In genomic region chr7:28409716-28410627, GRCh38 we compare ENCODE assay signal across 7 cellular contexts. TPM values are rescaled to one million over a fixed set of nuclear protein-coding genes. Genes with fewer than 3 reads are reported as not detected.
A peak's percentile ranks its signal among the peaks of the same experiment; 100 is the strongest.
DNase-seq lines count a peak whose midpoint lies in the region; ATAC-seq, FAIRE-seq and TF ChIP-seq lines count a peak whose summit lies in the region.

No MANE protein-coding gene starts in this region.

- H3K27me3 ChIP-seq in GM12878 (replicated peaks in 1 of 2; ENCODE audit: control insufficient read depth in 2 of 2, insufficient read depth in 2 of 2, low read length in 1 of 2) = peaks cover 0 to 14% of the 10 kb centered on the region in 2 experiments; a peak in 2 of 4 replicates
- H3K27me3 ChIP-seq in skeletal muscle satellite cell (ENCODE audit: control insufficient read depth, insufficient read depth, low read length) = no peaks in the 10 kb centered on the region

- TF ChIP-seq RAD21 in Ishikawa (IDR thresholded peaks at IDR 0.05; ENCODE audit: low read depth) (no peak), GM12878 (IDR thresholded peaks at IDR 0.05; ENCODE audit: insufficient read depth, low read depth, low read length) (no peak)

- no peak for DNase-seq in GM12864 (ENCODE audit: low read depth)
- DNase-seq in GM12878 (ENCODE audit: low read depth, low spot score) = no peak
- no peak for DNase-seq in NK-92 (lab: John Stamatoyannopoulos, UW; ENCODE audit: unreplicated experiment)

- peak overlapping the region; percentile 75 for H3K4me2 ChIP-seq in GM12878 (ENCODE audit: control insufficient read depth, insufficient read depth)
- H3K4me2 ChIP-seq in skeletal muscle satellite cell (ENCODE audit: low read length) = peak overlapping the region; percentile 94

- H3K27ac ChIP-seq in GM12878 (ENCODE audit: control insufficient read depth, insufficient read depth) = no peak overlapping the region

- H4K20me1 ChIP-seq in GM12878 (ENCODE audit: control insufficient read depth, insufficient read depth) = no peaks in the 10 kb centered on the region

- TF ChIP-seq POLR2A in GM12878 (IDR thresholded peaks at IDR 0.05; ENCODE audit: low read depth, low read length) = no peak

- no peaks in the 10 kb centered on the region for H3K79me2 ChIP-seq in GM12878 (ENCODE audit: control insufficient read depth, insufficient read depth, low read length)

- ATAC-seq in GM12878 (peak; percentile 25), HG02938 (IDR thresholded peaks at IDR 0.05; ENCODE audit: unreplicated experiment) (no peak)

- WGBS in GM12878 (ENCODE audit: insufficient coverage, insufficient replicate concordance, low lambda C conversion rate, missing lambda C conversion rate) = 7% methylated on average over 57 of the region's 92 CpGs

- intact Hi-C loops in GM12878 (cut with micrococcal nuclease; ENCODE audit: unreplicated experiment) = loop anchor here (2.0 kb wide), 1 partner anchor 217 kb away; no protein-coding TSS in a partner anchor

- H2AFZ ChIP-seq in GM12878 (ENCODE audit: control insufficient read depth, low read depth, low read length) = no peak overlapping the region

- in situ Hi-C loops in GM12878 (cut with MboI) = no loop called here

- TF ChIP-seq CTCF in GM12864 (IDR thresholded peaks at IDR 0.05; ENCODE audit: low read depth, low read length, missing control alignments) = no peak
- no peak for TF ChIP-seq CTCF in GM12878 (IDR thresholded peaks at IDR 0.05 in 2 of 3, conservative IDR thresholded peaks at IDR 0.05 in 1 of 3; ENCODE audit: control insufficient read depth in 2 of 3, extremely low read depth in 1 of 3, insufficient read depth in 1 of 3, low read depth in 3 of 3, low read length in 3 of 3)

- TSS peak; percentile 96 for BruUV-seq in GM12878 (replicated peaks; lab: Mats Ljungman, UMichigan)

- H3K4me1 ChIP-seq in GM12878 (ENCODE audit: control insufficient read depth, insufficient read depth, low read length) = 0 out of 2 replicates have a peak, but pooled peaks cover 2% of the 10 kb centered on the region
- peaks cover 41% of the 10 kb centered on the region for H3K4me1 ChIP-seq in skeletal muscle satellite cell (ENCODE audit: control insufficient read depth, insufficient read depth, low read length)

- RAD21 ChIA-PET in GM12878 (lab: Charles Lee; ENCODE audit: unreplicated experiment) = interaction anchor here (0.9 to 8.5 kb wide), 11 partner anchors 39 to 1939 kb away, joined by 3 to 156 read pairs (median 4); no protein-coding TSS in a partner anchor

- SMC1A ChIA-PET in GM12878 (lab: Charles Lee; ENCODE audit: uncharacterized antibody, unreplicated experiment) = interaction anchor here (0.9 to 6.7 kb wide), 17 partner anchors 16 to 217 kb away, joined by 3 to 120 read pairs (median 5); no protein-coding TSS in a partner anchor

- CTCF ChIA-PET in GM12878 (lab: Yijun Ruan, JAX) = interaction anchor here (1.0 to 4.7 kb wide), 6 partner anchors 27 to 217 kb away, joined by 3 to 48 read pairs (median 12); no protein-coding TSS in a partner anchor

- H3K9me3 ChIP-seq in GM12878 (replicated peaks; ENCODE audit: control insufficient read depth, insufficient read depth, low read length) (no peaks in the 10 kb centered on the region), iPS-18c (ENCODE audit: control insufficient read depth, insufficient read depth, low read length) (no peaks in the 10 kb centered on the region), skeletal muscle satellite cell (replicated peaks; ENCODE audit: low read length) (no peaks in the 10 kb centered on the region)

- peak overlapping the region; percentile 46 for H3K4me3 ChIP-seq in GM12864 (ENCODE audit: low read depth, low read length)
- H3K4me3 ChIP-seq in GM12878 = peak overlapping the region; percentile 53
- peak overlapping the region; percentile 68 for H3K4me3 ChIP-seq in iPS-18c (ENCODE audit: insufficient read depth, low read depth, low read length)
- H3K4me3 ChIP-seq in skeletal muscle satellite cell (ENCODE audit: low read length) = peak overlapping the region; percentile 73

- POLR2A ChIA-PET in GM12878 (lab: Charles Lee) = interaction anchor here (1.1 to 8.3 kb wide), 5 partner anchors 9 to 200 kb away, joined by 4 to 88 read pairs (median 6); no protein-coding TSS in a partner anchor

- H3K9ac ChIP-seq in GM12878 (ENCODE audit: control insufficient read depth, insufficient read depth, low read length) (peak overlapping the region; percentile 43), skeletal muscle satellite cell (ENCODE audit: low read depth, low read length) (peak overlapping the region; percentile 85)

- FAIRE-seq in GM12878 (lab: Jason Lieb, UNC) = no peak

- no peak for TF ChIP-seq EP300 in Ishikawa (IDR thresholded peaks at IDR 0.05; ENCODE audit: borderline replicate concordance)
- TF ChIP-seq EP300 in GM12878 (IDR thresholded peaks at IDR 0.05; ENCODE audit: borderline replicate concordance in 1 of 2, control insufficient read depth in 1 of 2, low read depth in 2 of 2, low read length in 2 of 2) = no peak

- no peaks in the 10 kb centered on the region for H3K36me3 ChIP-seq in GM12878 (ENCODE audit: control insufficient read depth in 2 of 2, insufficient read depth in 2 of 2, low read length in 1 of 2)
- H3K36me3 ChIP-seq in skeletal muscle satellite cell (ENCODE audit: insufficient read depth, low read length) = no peaks in the 10 kb centered on the region

TF ChIP-seq in Ishikawa, 13 proteins besides CTCF, POLR2A, EP300 and RAD21:
- no peak for TF ChIP-seq CEBPB (IDR thresholded peaks at IDR 0.05)
- TF ChIP-seq NFIC (IDR thresholded peaks at IDR 0.05) = 0 out of 2 replicates have a peak, but pooled peaks have one; percentile 9

TF ChIP-seq in GM12878, 131 proteins besides CTCF, POLR2A, EP300 and RAD21 (continues in another document):
- TF ChIP-seq GATAD2B (conservative IDR thresholded peaks at IDR 0.05; ENCODE audit: low read depth) (0 out of 2 replicates have a peak, but pooled peaks have one; percentile 28), PKNOX1 (IDR thresholded peaks at IDR 0.05) (no peak), ZBTB4 (CRISPR knock-in tag; IDR thresholded peaks at IDR 0.05) (no peak), MEF2B (IDR thresholded peaks at IDR 0.05; ENCODE audit: partially characterized antibody, poor library complexity, severe bottlenecking) (no peak), PBX3 (IDR thresholded peaks at IDR 0.05; ENCODE audit: insufficient replicate concordance, low read depth, low read length) (no peak)

RNA-seq across cellular contexts. Expression of gene CREB5, which starts 2.3 kb away (rescaled TPM):
- total RNA-seq in GM12878 (2013; cell fraction: nucleolus; rRNA removed) = 709 and 724 TPM in 2 replicates
- total RNA-seq in GM12878 (2014; rRNA removed) (74.1 and 75.6 TPM in 2 replicates), GM12878 (2014; rRNA removed; fragmentation: Illumina TruSeq; extraction: Trizol) (50.0 and 61.2 TPM in 2 replicates), GM12878 (2021) (65.7 and 66.8 TPM in 2 replicates)
- polyA plus RNA-seq in GM12878 (2011; ENCODE audit: low read depth) = 6.7 TPM
- polyA plus RNA-seq in GM12878 (2011; rRNA removed) (42.0 and 60.2 TPM in 2 replicates), GM12878 (2014; fragmentation: Illumina TruSeq; extraction: Trizol) (50.9 and 64.8 TPM in 2 replicates), GM12878 (2014; fragmentation: Nextera tagmentation; extraction: Ambion mirVana) (10 to 100 TPM; 12.9 to 29.2 TPM), GM12878 (2014; rRNA removed) (46.9 and 55.0 TPM in 2 replicates), GM12878 (2016; fragmentation: Nextera tagmentation; extraction: Ambion mirVana) (10 to 100 TPM; 50.6 to 57.0 TPM)
- 54.0 and 54.3 TPM in 2 replicates for polyA plus RNA-seq in GM12878 (2011; cell fraction: cytosol; rRNA removed)
- polyA plus RNA-seq in GM12878 (2011; cell fraction: nucleus; rRNA removed) = 268 and 302 TPM in 2 replicates
- polyA plus RNA-seq in GM12878 (2012) = 8.8 and 12.5 TPM in 2 replicates
- polyA minus RNA-seq in GM12878 (2011; rRNA and poly(A)+ RNA removed) = 136 and 141 TPM in 2 replicates
- 24.7 TPM in 2 replicates for polyA minus RNA-seq in GM12878 (2011; cell fraction: cytosol; rRNA and poly(A)+ RNA removed)
- 193 and 361 TPM in 2 replicates for polyA minus RNA-seq in GM12878 (2011; cell fraction: nucleus; rRNA and poly(A)+ RNA removed)
- 5.6 and 18.8 TPM in 2 replicates for total RNA-seq in skeletal muscle satellite cell (2012; rRNA removed)
